ENCODE assay signal across 8 cellular contexts in genomic region chr7:30163231-30163894, GRCh38. TPM values are rescaled to one million over a fixed set of nuclear protein-coding genes. Genes with fewer than 3 reads are reported as not detected.
A peak's percentile ranks its signal among the peaks of the same experiment; 100 is the strongest.
DNase-seq lines count a peak whose midpoint lies in the region; ATAC-seq and TF ChIP-seq lines count a peak whose summit lies in the region.

No MANE protein-coding gene starts in this region.

- intact Hi-C loops in left cardiac atrium (cut with DNase I): loop anchor here (5.0 to 10.0 kb wide), 2 partner anchors 261 to 404 kb away; no protein-coding TSS in a partner anchor

- no peaks in the 10 kb centered on the region for H3K36me3 Mint-ChIP-seq in WTC11

- peak overlapping the region; percentile 13; the same call in 1 of the 2 replicates for H3K27ac Mint-ChIP-seq in WTC11

- H3K9ac ChIP-seq in MM.1S (ENCODE audit: low read length): no peak overlapping the region; the same call in 1 of the 2 replicates
- H3K9ac ChIP-seq in subcutaneous abdominal adipose tissue (ENCODE audit: low read length in 5 of 5): peak overlapping the region in 4 of 5 donors; percentile 26 to 61 (median 42)

- peak in 10 of 14 donors; percentile 38 to 87 (median 72) for DNase-seq in C1 segment of cervical spinal cord (lab: John Stamatoyannopoulos, UW)
- peak; percentile 51 for DNase-seq in MM.1S
- no peak for DNase-seq in WTC11 (ENCODE audit: low spot score)
- peak; percentile 47 for DNase-seq in left cardiac atrium
- DNase-seq in iPS-NIHi11 (ENCODE audit: low spot score): no peak

- H3K27me3 ChIP-seq in MM.1S (replicated peaks; ENCODE audit: insufficient read depth, low read length): no peaks in the 10 kb centered on the region
- no peaks in the 10 kb centered on the region for H3K27me3 ChIP-seq in subcutaneous abdominal adipose tissue (ENCODE audit: control insufficient read depth in 5 of 5, insufficient read depth in 4 of 5, low read length in 5 of 5)

- no peaks in the 10 kb centered on the region for H4K20me1 ChIP-seq in MM.1S (ENCODE audit: insufficient read depth, low read length)

- peaks cover 14% of the 10 kb centered on the region for H3K27me3 Mint-ChIP-seq in WTC11 (ENCODE audit: low read depth)

- peaks cover 76% of the 10 kb centered on the region for H3K4me1 Mint-ChIP-seq in WTC11

- POLR2A ChIA-PET in WTC11 (lab: Charles Lee): no interaction called here

- no peaks in the 10 kb centered on the region for H3K9me2 ChIP-seq in MM.1S (replicated peaks; ENCODE audit: insufficient read depth, low read length)

- H3K9me3 ChIP-seq in MM.1S (replicated peaks; ENCODE audit: insufficient read depth, low read length) (no peaks in the 10 kb centered on the region), subcutaneous abdominal adipose tissue (ENCODE audit: control insufficient read depth in 5 of 5, low read length in 5 of 5) (no peaks in the 10 kb centered on the region)

- no peaks in the 10 kb centered on the region for H3K36me3 ChIP-seq in MM.1S (replicated peaks; ENCODE audit: insufficient read depth, low read length)
- peaks cover 8 to 45% (median 40%) of the 10 kb centered on the region in 5 donors for H3K36me3 ChIP-seq in subcutaneous abdominal adipose tissue (ENCODE audit: control insufficient read depth in 5 of 5, insufficient read depth in 5 of 5, low read length in 5 of 5)

- H3F3A ChIP-seq in MM.1S (ENCODE audit: insufficient read depth, low read length): no peaks in the 10 kb centered on the region; the same call in 1 of the 2 replicates

- H3K4me2 ChIP-seq in MM.1S (ENCODE audit: low read depth, low read length): peak overlapping the region; percentile 40

- CTCF ChIA-PET in WTC11 (lab: Charles Lee): interaction anchor here (0.6 to 2.6 kb wide), 7 partner anchors 11 to 315 kb away, joined by 3 to 27 read pairs (median 4); partner anchors contain the start of gene NOD1

- H3K4me3 ChIP-seq in MM.1S (ENCODE audit: low read length) (no peak overlapping the region), subcutaneous abdominal adipose tissue (ENCODE audit: low read depth in 1 of 5, low read length in 5 of 5) (peak overlapping the region in 2 of 5 donors; percentile 19 to 37)

- TF ChIP-seq POLR2A in GM18505 (IDR thresholded peaks at IDR 0.05; ENCODE audit: borderline replicate concordance, extremely low read depth, insufficient read depth, insufficient read length): no peak

- H3K9me3 Mint-ChIP-seq in WTC11: no peaks in the 10 kb centered on the region

- H3K4me1 ChIP-seq in MM.1S (ENCODE audit: low read length): peaks cover 28% of the 10 kb centered on the region
- peaks cover 6 to 70% (median 55%) of the 10 kb centered on the region in 5 donors for H3K4me1 ChIP-seq in subcutaneous abdominal adipose tissue (ENCODE audit: control insufficient read depth in 5 of 5, insufficient read depth in 5 of 5, low read length in 5 of 5)

- H3K27ac ChIP-seq in MM.1S (ENCODE audit: low read length) (peak overlapping the region; percentile 18; the same call in 1 of the 2 replicates), subcutaneous abdominal adipose tissue (ENCODE audit: low read depth, low read length) (peak overlapping the region; percentile 92)

- TF ChIP-seq CTCF in MM.1S (IDR thresholded peaks at IDR 0.05; ENCODE audit: low read length): no peak
- no peak for TF ChIP-seq CTCF in WTC11 (IDR thresholded peaks at IDR 0.05)

- peak overlapping the region; percentile 5; the same call in 1 of the 2 replicates for H2AFZ ChIP-seq in MM.1S (ENCODE audit: low read length)

- no peaks in the 10 kb centered on the region for H3K79me2 ChIP-seq in MM.1S (ENCODE audit: low read length)

- H3K4me3 Mint-ChIP-seq in WTC11: 0 out of 2 replicates have a peak overlapping the region, but pooled peaks have one; percentile 52

- peak; percentile 46 for ATAC-seq in GM19324 (IDR thresholded peaks at IDR 0.05; ENCODE audit: low FRiP score, unreplicated experiment)
- ATAC-seq in WTC11: no peak
- peak; percentile 29 to 45 for ATAC-seq in left cardiac atrium
- no peak for ATAC-seq in GM18505 (IDR thresholded peaks at IDR 0.05; ENCODE audit: unreplicated experiment)

TF ChIP-seq in WTC11, 78 proteins besides CTCF, POLR2A, EP300 and RAD21:
- TF ChIP-seq OVOL2 (CRISPR knock-in tag; IDR thresholded peaks at IDR 0.05; ENCODE audit: borderline replicate concordance): no peak
- no peak for TF ChIP-seq MXD4 (CRISPR knock-in tag; IDR thresholded peaks at IDR 0.05; ENCODE audit: borderline replicate concordance)
- TF ChIP-seq JAZF1 (CRISPR knock-in tag; IDR thresholded peaks at IDR 0.05): no peak
- no peak for TF ChIP-seq STAT6 (CRISPR knock-in tag; conservative IDR thresholded peaks at IDR 0.05; ENCODE audit: low read depth)
- TF ChIP-seq RORB (CRISPR knock-in tag; IDR thresholded peaks at IDR 0.05): no peak
- no peak for TF ChIP-seq ZNF219 (CRISPR knock-in tag; IDR thresholded peaks at IDR 0.05; ENCODE audit: borderline replicate concordance)
- TF ChIP-seq ZNF416 (CRISPR knock-in tag; IDR thresholded peaks at IDR 0.05): no peak

RNA-seq across cellular contexts. Expression of gene MTURN, which starts 28.6 kb away (rescaled TPM):
- total RNA-seq in WTC11 (2021) (5.0 to 6.4 TPM (median 5.4 TPM) in 3 replicates), left cardiac atrium (10 to 100 TPM; 25.8 to 27.3 TPM)

Comparison
In these comparisons a context has a peak if more than half of its experiments do, and no peak if none do; other contexts are left out.
1. DNase-seq: peak in C1 segment of cervical spinal cord (10 of 14), MM.1S (single experiment) and left cardiac atrium (single experiment); none in WTC11 (single experiment) and iPS-NIHi11 (single experiment).
2. ATAC-seq: peak in GM19324 (single experiment) and left cardiac atrium (2 of 2); none in WTC11 (single experiment) and GM18505 (single experiment).